ENCODE assay signal across 32 cellular contexts in the genomic region with DNA sequence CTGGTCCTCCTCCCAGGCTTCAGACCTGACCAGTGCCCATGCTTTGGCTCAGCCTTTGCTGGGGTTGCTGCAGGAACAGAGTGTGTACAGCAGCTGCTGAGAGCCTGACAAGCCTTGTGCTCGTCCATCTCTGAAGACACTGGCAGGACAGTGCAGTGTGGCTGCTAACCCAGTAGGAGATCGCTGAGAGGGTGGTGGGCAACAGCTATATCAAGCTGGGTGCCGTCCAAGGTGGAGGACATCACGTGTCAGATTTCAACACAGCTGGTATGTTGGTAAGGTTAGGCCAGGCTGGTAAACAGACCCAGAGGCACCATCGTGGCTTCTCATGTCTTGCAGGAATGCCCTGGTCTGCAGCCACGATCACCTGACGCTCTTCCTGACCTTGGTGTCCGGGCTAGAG. TPM values are rescaled to one million over a fixed set of nuclear protein-coding genes. Genes with fewer than 3 reads are reported as not detected.
DNase-seq lines count a peak whose midpoint lies in the region; ATAC-seq and TF ChIP-seq lines count a peak whose summit lies in the region.
"Had no signal": no experiment of that assay in that cellular context is flagged by ENCODE, and none has a peak within 500 bp of the region (broad histone marks: within the 10 kb centered on the region; RNA-seq: fewer than 3 reads in every experiment).

No MANE protein-coding gene starts in this region.

- H3K36me3 ChIP-seq in adrenal gland (replicated peaks in 1 of 2) (peaks cover 0 to 71% of the 10 kb centered on the region in 2 donors), right lobe of liver (peaks cover 0 to 31% (median under 1%) of the 10 kb centered on the region in 4 donors), sigmoid colon (peaks cover 7 to 64% (median 28%) of the 10 kb centered on the region in 4 donors), uterus (no peaks in the 10 kb centered on the region)

- TF ChIP-seq CTCF in adrenal gland (IDR thresholded peaks at IDR 0.05), result no peak
- no peak for TF ChIP-seq CTCF in right lobe of liver (IDR thresholded peaks at IDR 0.05)
- TF ChIP-seq CTCF in sigmoid colon (IDR thresholded peaks at IDR 0.05), result no peak
- no peak for TF ChIP-seq CTCF in uterus (IDR thresholded peaks at IDR 0.05)

- ATAC-seq in Right ventricle myocardium superior (ENCODE audit: poor library complexity) (peak; percentile 37), right lobe of liver (peak; percentile 82 to 87 (median 84)), HG03565 (IDR thresholded peaks at IDR 0.05; ENCODE audit: unreplicated experiment) (no peak)
- ATAC-seq: activated T-cell treated with anti-CD3 and anti-CD28 coated beads, Interleukin-2, amount 50 U/mL, for 72 hours; foreskin keratinocyte; stimulated activated naive CD8-positive, alpha-beta T cell treated with anti-CD3 and anti-CD28 coated beads, Interleukin-15, amount 100 ng/mL, for 72 hours had no signal

- H3K4me3 Mint-ChIP-seq in activated T-helper 2 cell treated with anti-CD3 and anti-CD28 coated beads, Interferon-gamma antibody, Interleukin-2, Interleukin-4, amounts not matched to agents 10 μg/mL and 5 μg/mL and 100 μg/mL, durations not matched to agents 14 hours and 24 hours and 36 hours (ENCODE audit: low read depth), result no peak overlapping the region
- H3K4me3 Mint-ChIP-seq: activated T-cell treated with anti-CD3 and anti-CD28 coated beads, Interleukin-2, amount 50 U/mL, for 72 hours; neural crest cell; stimulated activated naive CD8-positive, alpha-beta T cell treated with anti-CD3 and anti-CD28 coated beads, Interleukin-15, amount 100 ng/mL, for 72 hours had no signal

- intact Hi-C loops in adrenal gland (cut with DNase I), result no loop called here
- intact Hi-C loops in Right ventricle myocardium superior (cut with DNase I), result no loop called here
- intact Hi-C loops in right lobe of liver (cut with DNase I), result no loop called here
- intact Hi-C loops in sigmoid colon (cut with DNase I), result no loop called here
- intact Hi-C loops in uterus (cut with DNase I; ENCODE audit: low total_unique reads), result no loop called here
- intact Hi-C loops in activated T-helper 2 cell treated with anti-CD3 and anti-CD28 coated beads, Interferon-gamma antibody, Interleukin-2, Interleukin-4, amounts not matched to agents 10 μg/mL and 5 μg/mL and 100 μg/mL, durations not matched to agents 14 hours and 24 hours and 36 hours (cut with micrococcal nuclease), result no loop called here

- TF ChIP-seq POLR2A in adrenal gland (IDR thresholded peaks at IDR 0.05) (no peak), right lobe of liver (IDR thresholded peaks at IDR 0.05) (no peak), sigmoid colon (IDR thresholded peaks at IDR 0.05) (no peak), uterus (IDR thresholded peaks at IDR 0.05) (no peak)

- TF ChIP-seq EP300 in sigmoid colon (IDR thresholded peaks at IDR 0.05), result no peak

- H3K36me3 Mint-ChIP-seq in activated T-helper 2 cell treated with anti-CD3 and anti-CD28 coated beads, Interferon-gamma antibody, Interleukin-2, Interleukin-4, amounts not matched to agents 10 μg/mL and 5 μg/mL and 100 μg/mL, durations not matched to agents 14 hours and 24 hours and 36 hours (ENCODE audit: low read depth), result peaks cover 33% of the 10 kb centered on the region

- DNase-seq in adrenal gland, result peak in 6 of 7 donors; percentile 21 to 77 (median 62)
- DNase-seq in Right ventricle myocardium superior, result no peak
- DNase-seq in right lobe of liver, result peak in 2 of 3 donors; percentile 74 to 78
- DNase-seq in sigmoid colon, result no peak
- no peak for DNase-seq in ACHN
- no peak for DNase-seq in uterus
- no peak for DNase-seq in activated T-helper 2 cell treated with anti-CD3 and anti-CD28 coated beads, Interferon-gamma antibody, Interleukin-2, Interleukin-4, amounts not matched to agents 10 μg/mL and 5 μg/mL and 100 μg/mL, durations not matched to agents 14 hours and 24 hours and 36 hours (ENCODE audit: low spot score)
- DNase-seq: activated CD4-positive, alpha-beta T cell treated with anti-CD3 and anti-CD28 coated beads for 1 hour; activated naive CD4-positive, alpha-beta T cell treated with anti-CD3 and anti-CD28 coated beads, Interleukin-2, amount 50 U/mL, for 16 hours; activated T-cell treated with anti-CD3 and anti-CD28 coated beads, Interleukin-2, amount 50 U/mL, for 72 hours; C1 segment of cervical spinal cord; erythroblast; foreskin keratinocyte; midbrain; NCI-H1092; NCI-H1930; NCI-H226; NCI-H82; OCI-M1; SHP77 treated with DMSO at 0.1 percent for 48 hours; spleen; stimulated activated CD4-positive, alpha-beta T cell treated with anti-CD3 and anti-CD28 coated beads, Interleukin-4, amount 100 ng/mL, for 24 hours; stimulated activated naive CD8-positive, alpha-beta T cell treated with anti-CD3 and anti-CD28 coated beads, Interleukin-15, amount 100 ng/mL, for 72 hours had no signal

- no peaks in the 10 kb centered on the region for H3K27me3 Mint-ChIP-seq in activated T-helper 2 cell treated with anti-CD3 and anti-CD28 coated beads, Interferon-gamma antibody, Interleukin-2, Interleukin-4, amounts not matched to agents 10 μg/mL and 5 μg/mL and 100 μg/mL, durations not matched to agents 14 hours and 24 hours and 36 hours (ENCODE audit: low read depth)
- H3K27me3 Mint-ChIP-seq: stimulated activated naive CD8-positive, alpha-beta T cell treated with anti-CD3 and anti-CD28 coated beads, Interleukin-15, amount 100 ng/mL, for 72 hours had no signal

- WGBS in adrenal gland, 4 donors, result 68 to 82% (median 69%) methylated on average over 4 to 8 of the region's 8 CpGs; no CpG with 5 or more reads in 1 of the 4 donors
- WGBS in right lobe of liver (ENCODE audit: insufficient coverage, low coverage, low lambda C conversion rate, missing lambda C conversion rate), result no CpG with 5 or more reads among the region's 8 CpGs
- 95% methylated on average over 8 of the region's 8 CpGs for WGBS in sigmoid colon, 2 donors

- no peak overlapping the region for H3K27ac Mint-ChIP-seq in activated T-helper 2 cell treated with anti-CD3 and anti-CD28 coated beads, Interferon-gamma antibody, Interleukin-2, Interleukin-4, amounts not matched to agents 10 μg/mL and 5 μg/mL and 100 μg/mL, durations not matched to agents 14 hours and 24 hours and 36 hours
- H3K27ac Mint-ChIP-seq: activated T-cell treated with anti-CD3 and anti-CD28 coated beads, Interleukin-2, amount 50 U/mL, for 72 hours had no signal

- H3K9me3 Mint-ChIP-seq in activated T-helper 2 cell treated with anti-CD3 and anti-CD28 coated beads, Interferon-gamma antibody, Interleukin-2, Interleukin-4, amounts not matched to agents 10 μg/mL and 5 μg/mL and 100 μg/mL, durations not matched to agents 14 hours and 24 hours and 36 hours, result no peaks in the 10 kb centered on the region
- H3K9me3 Mint-ChIP-seq: activated T-cell treated with anti-CD3 and anti-CD28 coated beads, Interleukin-2, amount 50 U/mL, for 72 hours; neural crest cell; stimulated activated naive CD8-positive, alpha-beta T cell treated with anti-CD3 and anti-CD28 coated beads, Interleukin-15, amount 100 ng/mL, for 72 hours had no signal

- in situ Hi-C loops in ACHN (cut with HindIII; ENCODE audit: low pct_ligation_motif_present, low pct_unique_long_range_greater_than_20kb, low sequenced_read_pairs), result no loop called here

- peaks cover 8 to 18% of the 10 kb centered on the region in 2 donors for H3K4me1 ChIP-seq in adrenal gland (replicated peaks in 1 of 2)
- peaks cover 0 to 21% (median 11%) of the 10 kb centered on the region in 4 donors for H3K4me1 ChIP-seq in right lobe of liver
- H3K4me1 ChIP-seq in sigmoid colon, result peaks cover 0 to 77% (median 58%) of the 10 kb centered on the region in 4 donors
- peaks cover 0 to 4% of the 10 kb centered on the region in 2 donors for H3K4me1 ChIP-seq in uterus
- H3K4me1 ChIP-seq: foreskin keratinocyte, prostate gland had no signal

- H3K27ac ChIP-seq in adrenal gland, result peak overlapping the region in 2 of 5 donors; percentile 34 to 67
- peak overlapping the region in 2 of 3 donors; percentile 44 to 54 for H3K27ac ChIP-seq in right lobe of liver
- H3K27ac ChIP-seq in sigmoid colon, result peak overlapping the region in 3 of 4 donors; percentile 63 to 75 (median 71)
- H3K27ac ChIP-seq in uterus, result peak overlapping the region in 1 of 2 donors; percentile 26
- H3K27ac ChIP-seq: foreskin keratinocyte, prostate gland, spleen had no signal

- no peaks in the 10 kb centered on the region for H3K4me1 Mint-ChIP-seq in activated T-helper 2 cell treated with anti-CD3 and anti-CD28 coated beads, Interferon-gamma antibody, Interleukin-2, Interleukin-4, amounts not matched to agents 10 μg/mL and 5 μg/mL and 100 μg/mL, durations not matched to agents 14 hours and 24 hours and 36 hours (ENCODE audit: low read depth)
- H3K4me1 Mint-ChIP-seq: neural crest cell; stimulated activated naive CD8-positive, alpha-beta T cell treated with anti-CD3 and anti-CD28 coated beads, Interleukin-15, amount 100 ng/mL, for 72 hours had no signal

- H3K4me3 ChIP-seq in adrenal gland, result no peak overlapping the region
- no peak overlapping the region for H3K4me3 ChIP-seq in right lobe of liver
- no peak overlapping the region for H3K4me3 ChIP-seq in sigmoid colon
- H3K4me3 ChIP-seq in uterus, result no peak overlapping the region
- H3K4me3 ChIP-seq: prostate gland, spleen had no signal

- H3K27me3 ChIP-seq in adrenal gland (no peaks in the 10 kb centered on the region), right lobe of liver (no peaks in the 10 kb centered on the region), sigmoid colon (no peaks in the 10 kb centered on the region), uterus (no peaks in the 10 kb centered on the region)
- H3K27me3 ChIP-seq: foreskin keratinocyte, spleen had no signal

- H3K9me3 ChIP-seq in adrenal gland (replicated peaks in 1 of 3) (no peaks in the 10 kb centered on the region), right lobe of liver (no peaks in the 10 kb centered on the region), sigmoid colon (no peaks in the 10 kb centered on the region), uterus (no peaks in the 10 kb centered on the region)
- H3K9me3 ChIP-seq: prostate gland, spleen had no signal

RNA-seq across cellular contexts. Expression of a gene that starts 17.9 kb away (rescaled TPM):
- total RNA-seq in adrenal gland (10 to 100 TPM in 2 of 8 donors, 1 to 10 TPM in 6; 2.2 to 12.3 (median 5.8) TPM), Right ventricle myocardium superior (54.3 TPM), right lobe of liver (10 to 100 TPM in 1 of 6 experiments, 1 to 10 TPM in 4, under 1 TPM in 1; 0.69 to 11.6 (median 3.2) TPM), sigmoid colon (1 to 10 TPM in 3 of 4 donors, under 1 TPM in 1; 0.36 to 1.8 (median 1.6) TPM), uterus (1 to 10 TPM in 2 of 4 donors, under 1 TPM in 1, not detected in 1; 0.29 to 2.1 (median 1.6) TPM)
- polyA plus RNA-seq in adrenal gland (10 to 100 TPM in 1 of 3 donors, 1 to 10 TPM in 2; 4.7 to 11.1 (median 6.0) TPM), sigmoid colon (10 to 100 TPM in 2 of 3 donors, 1 to 10 TPM in 1; 3.0 to 16.0 (median 12.1) TPM)
- 1.1 and 1.6 TPM in 2 replicates for total RNA-seq in activated T-helper 2 cell treated with anti-CD3 and anti-CD28 coated beads, Interferon-gamma antibody, Interleukin-2, Interleukin-4, amounts not matched to agents 10 μg/mL and 5 μg/mL and 100 μg/mL, durations not matched to agents 14 hours and 24 hours and 36 hours

RNA-seq across cellular contexts. Expression of a gene that starts 24.1 kb away (rescaled TPM):
- under 1 TPM in 1 of 8 donors, not detected in 7; 0.14 TPM for total RNA-seq in adrenal gland
- polyA plus RNA-seq in adrenal gland, result not detected
- total RNA-seq in Right ventricle myocardium superior, result not detected
- total RNA-seq in right lobe of liver, result 10 to 100 TPM; 15.8 to 33.5 (median 19.1) TPM
- total RNA-seq in sigmoid colon, result under 1 TPM in 1 of 4 donors, not detected in 3; 0.55 TPM
- 10 to 100 TPM in 2 of 3 donors, 1 to 10 TPM in 1; 4.8 to 19.3 (median 17.3) TPM for polyA plus RNA-seq in sigmoid colon
- total RNA-seq in uterus, result not detected
- total RNA-seq in activated T-helper 2 cell treated with anti-CD3 and anti-CD28 coated beads, Interferon-gamma antibody, Interleukin-2, Interleukin-4, amounts not matched to agents 10 μg/mL and 5 μg/mL and 100 μg/mL, durations not matched to agents 14 hours and 24 hours and 36 hours, result not detected in 2 replicates
- total RNA-seq: activated CD8-positive, alpha-beta memory T cell treated with anti-CD3 and anti-CD28 coated beads for 36 hours; aorta; foreskin keratinocyte; H4; neural crest cell; prostate gland; spleen; ureter had no signal
- polyA plus RNA-seq: AG04450, foreskin keratinocyte, keratinocyte, spleen had no signal

RNA-seq across cellular contexts. Expression of a gene that starts 34.1 kb away (rescaled TPM):
- total RNA-seq in adrenal gland (10 to 100 TPM; 52.9 to 92.9 (median 71.2) TPM), Right ventricle myocardium superior (81.7 TPM), right lobe of liver (10 to 100 TPM; 15.6 to 27.9 (median 20.2) TPM), sigmoid colon (10 to 100 TPM; 28.6 to 49.6 (median 33.9) TPM), uterus (10 to 100 TPM; 21.3 to 70.2 (median 30.7) TPM)
- polyA plus RNA-seq in adrenal gland (100 to 1,000 TPM in 1 of 3 donors, 10 to 100 TPM in 2; 42.8 to 103 (median 63.7) TPM), sigmoid colon (10 to 100 TPM; 19.8 to 34.4 (median 20.8) TPM)
- 55.9 and 61.6 TPM in 2 replicates for total RNA-seq in activated T-helper 2 cell treated with anti-CD3 and anti-CD28 coated beads, Interferon-gamma antibody, Interleukin-2, Interleukin-4, amounts not matched to agents 10 μg/mL and 5 μg/mL and 100 μg/mL, durations not matched to agents 14 hours and 24 hours and 36 hours

RNA-seq across cellular contexts. Expression of a gene that starts 40.4 kb away (rescaled TPM):
- total RNA-seq in adrenal gland (100 to 1,000 TPM in 1 of 8 donors, 10 to 100 TPM in 7; 29.0 to 103 (median 51.1) TPM), Right ventricle myocardium superior (99.1 TPM), right lobe of liver (10 to 100 TPM in 1 of 6 experiments, 1 to 10 TPM in 5; 4.0 to 13.1 (median 6.0) TPM), sigmoid colon (10 to 100 TPM; 28.1 to 53.2 (median 49.8) TPM), uterus (10 to 100 TPM; 12.9 to 96.9 (median 74.3) TPM)
- polyA plus RNA-seq in adrenal gland (10 to 100 TPM; 16.0 to 50.1 (median 40.5) TPM), sigmoid colon (100 to 1,000 TPM; 107 to 227 (median 175) TPM)
- total RNA-seq in activated T-helper 2 cell treated with anti-CD3 and anti-CD28 coated beads, Interferon-gamma antibody, Interleukin-2, Interleukin-4, amounts not matched to agents 10 μg/mL and 5 μg/mL and 100 μg/mL, durations not matched to agents 14 hours and 24 hours and 36 hours, result not detected in 2 replicates
- total RNA-seq: activated CD8-positive, alpha-beta memory T cell treated with anti-CD3 and anti-CD28 coated beads for 36 hours; activated T-cell treated with anti-CD3 and anti-CD28 coated beads, Interleukin-2, amount 50 U/mL, for 72 hours had no signal

Comparison
In these comparisons a context has a peak if more than half of its experiments do, and no peak if none do; other contexts are left out.
1. DNase-seq: peak in adrenal gland (6 of 7) and right lobe of liver (2 of 3); none in Right ventricle myocardium superior (single experiment), sigmoid colon (single experiment), ACHN (single experiment), uterus (0 of 2) and activated T-helper 2 cell treated with anti-CD3 and anti-CD28 coated beads, Interferon-gamma antibody, Interleukin-2, Interleukin-4, amounts not matched to agents 10 μg/mL and 5 μg/mL and 100 μg/mL, durations not matched to agents 14 hours and 24 hours and 36 hours (single experiment).
2. RNA of a gene that starts 24.1 kb away (total RNA-seq): 15.8 to 33.5 TPM in right lobe of liver; 0.14 TPM in adrenal gland, not detected in Right ventricle myocardium superior (single experiment), 0.55 TPM in sigmoid colon, not detected in uterus and not detected in activated T-helper 2 cell treated with anti-CD3 and anti-CD28 coated beads, Interferon-gamma antibody, Interleukin-2, Interleukin-4, amounts not matched to agents 10 μg/mL and 5 μg/mL and 100 μg/mL, durations not matched to agents 14 hours and 24 hours and 36 hours; every median in the first group is over 10 times any median in the second.